Comparison of ENCODE assay signal across 9 cellular contexts in the genomic region with DNA sequence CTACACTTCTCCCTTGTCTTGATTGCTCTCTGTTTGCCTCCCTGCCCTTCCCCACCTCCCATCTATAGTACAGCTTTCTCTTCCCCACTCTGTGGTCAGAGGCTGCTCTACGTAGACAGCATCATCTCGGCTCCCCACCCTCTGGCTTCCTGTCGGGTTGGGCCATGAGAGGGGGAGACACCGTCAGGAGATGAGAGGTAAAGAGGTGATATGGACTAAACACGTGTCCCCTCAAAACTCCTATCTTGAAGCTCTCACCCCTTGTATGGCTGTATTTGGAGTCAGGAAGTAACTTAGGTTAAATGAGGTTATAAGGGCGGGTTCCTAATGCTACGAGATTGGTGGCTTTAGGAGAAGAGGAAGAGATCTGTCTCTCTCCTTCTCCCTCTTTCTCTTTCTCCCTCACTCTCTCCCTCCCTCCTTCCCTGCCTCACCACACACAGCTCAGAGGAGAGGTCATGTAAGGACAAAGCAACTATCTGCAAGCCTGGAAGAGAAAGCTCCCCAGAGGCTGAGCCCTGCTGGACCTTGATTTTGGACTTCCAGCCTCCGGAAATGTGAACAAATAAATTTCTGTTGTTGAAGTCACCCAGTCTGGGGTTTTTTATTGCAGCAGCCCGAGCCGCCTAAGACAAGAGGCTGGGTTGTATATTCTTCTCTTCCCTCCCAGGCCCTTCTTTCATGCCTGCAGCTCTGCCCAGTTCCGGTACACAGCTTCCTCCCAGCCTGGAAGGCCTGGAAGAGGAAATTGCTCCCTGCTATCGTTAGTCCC.
A peak's percentile ranks its signal among the peaks of the same experiment; 100 is the strongest.
DNase-seq lines count a peak whose midpoint lies in the region; ATAC-seq, FAIRE-seq and TF ChIP-seq lines count a peak whose summit lies in the region.
"Had no signal": no experiment of that assay in that cellular context is flagged by ENCODE, and none has a peak within 500 bp of the region (broad histone marks: within the 10 kb centered on the region; RNA-seq: fewer than 3 reads in every experiment).

No MANE protein-coding gene starts in this region.

- no peaks in the 10 kb centered on the region for H3K9me3 Mint-ChIP-seq in endothelial cell (ENCODE audit: unreplicated experiment)

- H3K79me2 ChIP-seq in mesendoderm (ENCODE audit: control insufficient read depth, insufficient read depth, low read length) = no peaks in the 10 kb centered on the region

- H2BK15ac ChIP-seq in mesendoderm (replicated peaks; ENCODE audit: low read depth) = no peak overlapping the region

- H3K4me2 ChIP-seq in BLaER1 treated with 17β-estradiol and CSF1 and Interleukin-3, amounts not matched to agents 10 nM and 100 nM = peak overlapping the region; percentile 57 to 83 (median 70)
- H3K4me2 ChIP-seq in mesendoderm (ENCODE audit: low read length) = no peak overlapping the region

- DNase-seq in SKM-1 treated with dmso at 0.1 percent for 144 hours (lab: John Stamatoyannopoulos, UW; ENCODE audit: unreplicated experiment) (peak; percentile 58), endothelial cell (ENCODE audit: low spot score) (no peak), RCC 7860 (ENCODE audit: low spot score) (no peak), RWPE1 (ENCODE audit: low spot score) (no peak), foreskin melanocyte (no peak), mesendoderm (no peak)

- no peaks in the 10 kb centered on the region for H3K9me3 ChIP-seq in BLaER1 treated with 17β-estradiol and CSF1 and Interleukin-3, amounts not matched to agents 10 nM and 100 nM (replicated peaks in 1 of 11)

- no peaks in the 10 kb centered on the region for H3K36me3 Mint-ChIP-seq in endothelial cell (ENCODE audit: low read depth, unreplicated experiment)

- peak; percentile 57 for ATAC-seq in GM21528 (IDR thresholded peaks at IDR 0.05; ENCODE audit: low FRiP score, unreplicated experiment)

- H3K27me3 Mint-ChIP-seq in endothelial cell (ENCODE audit: unreplicated experiment) = peaks cover 3% of the 10 kb centered on the region

- H3K56ac ChIP-seq in mesendoderm (ENCODE audit: low read length) = no peak overlapping the region

- TF ChIP-seq CTCF in endothelial cell (IDR thresholded peaks at IDR 0.05; ENCODE audit: unreplicated experiment) (no peak), RWPE1 (conservative IDR thresholded peaks at IDR 0.05; ENCODE audit: low read depth) (no peak)

- H4K20me1 ChIP-seq in BLaER1 treated with 17β-estradiol and CSF1 and Interleukin-3, amounts not matched to agents 10 nM and 100 nM = no peaks in the 10 kb centered on the region

- H3K4me1 Mint-ChIP-seq in endothelial cell (ENCODE audit: unreplicated experiment) = peaks cover 6% of the 10 kb centered on the region

- H3K27ac Mint-ChIP-seq in endothelial cell (ENCODE audit: unreplicated experiment) = peak overlapping the region; percentile 16

- H3K9ac ChIP-seq in BLaER1 treated with 17β-estradiol and CSF1 and Interleukin-3, amounts not matched to agents 10 nM and 100 nM = peak overlapping the region in 8 of 11 experiments; percentile 1 to 58 (median 28); a peak in 11 of 22 replicates
- no peak overlapping the region for H3K9ac ChIP-seq in mesendoderm (ENCODE audit: low read length)

- H2AK5ac ChIP-seq in mesendoderm (ENCODE audit: low read length) = no peak overlapping the region

- H4K8ac ChIP-seq in mesendoderm (ENCODE audit: low read depth, low read length) = no peak overlapping the region

- H3K4ac ChIP-seq in mesendoderm (ENCODE audit: low read depth, low read length) = no peak overlapping the region

- H3K79me1 ChIP-seq in mesendoderm (ENCODE audit: low read length) = no peaks in the 10 kb centered on the region

- H2BK5ac ChIP-seq in mesendoderm (ENCODE audit: low read length) = no peak overlapping the region

- no peaks in the 10 kb centered on the region for H3K27me3 ChIP-seq in BLaER1 treated with 17β-estradiol and CSF1 and Interleukin-3, amounts not matched to agents 10 nM and 100 nM
- no peaks in the 10 kb centered on the region for H3K27me3 ChIP-seq in mesendoderm (ENCODE audit: insufficient read depth, low read length, poor library complexity)

- no peak overlapping the region for H3K4me3 Mint-ChIP-seq in endothelial cell (ENCODE audit: unreplicated experiment)

- H2BK120ac ChIP-seq in mesendoderm (ENCODE audit: low read depth, low read length) = no peak overlapping the region

- peak overlapping the region in 6 of 10 experiments; percentile 13 to 57 (median 34); a peak in 9 of 20 replicates for H3K4me3 ChIP-seq in BLaER1 treated with 17β-estradiol and CSF1 and Interleukin-3, amounts not matched to agents 10 nM and 100 nM
- H3K4me3 ChIP-seq in mesendoderm (ENCODE audit: low read length) = no peak overlapping the region

- no peak overlapping the region for H4K5ac ChIP-seq in mesendoderm (ENCODE audit: low read length)

- H3K4me1 ChIP-seq in BLaER1 treated with 17β-estradiol and CSF1 and Interleukin-3, amounts not matched to agents 10 nM and 100 nM = peaks cover 14 to 28% (median 20%) of the 10 kb centered on the region in 10 experiments
- H3K4me1 ChIP-seq in mesendoderm (ENCODE audit: control insufficient read depth, low read depth, low read length) = peaks cover 1% of the 10 kb centered on the region

- no peak for FAIRE-seq in RCC 7860 (lab: Jason Lieb, UNC)
- FAIRE-seq: G401.6 had no signal

- no peak overlapping the region for H3K23ac ChIP-seq in mesendoderm (ENCODE audit: low read length)

- no peaks in the 10 kb centered on the region for H3K36me3 ChIP-seq in BLaER1 treated with 17β-estradiol and CSF1 and Interleukin-3, amounts not matched to agents 10 nM and 100 nM
- no peaks in the 10 kb centered on the region for H3K36me3 ChIP-seq in mesendoderm (ENCODE audit: control insufficient read depth, insufficient read depth, low read length)

- H3K27ac ChIP-seq in BLaER1 treated with 17β-estradiol and CSF1 and Interleukin-3, amounts not matched to agents 10 nM and 100 nM = peak overlapping the region; percentile 15 to 74 (median 61); a peak in 21 of 22 replicates
- H3K27ac ChIP-seq in RWPE1 (no peak overlapping the region), mesendoderm (ENCODE audit: low read depth, low read length) (no peak overlapping the region)

- no CpG with 5 or more reads among the region's 12 CpGs for WGBS in mesendoderm (ENCODE audit: extremely low coverage, insufficient coverage, low lambda C conversion rate)

- no peak overlapping the region for H3K18ac ChIP-seq in mesendoderm (ENCODE audit: low read length)

- POLR2A ChIA-PET in RWPE1 (lab: Yijun Ruan, JAX; ENCODE audit: low non-redundant PET) = no interaction called here

- CTCF ChIA-PET in RWPE1 (lab: Yijun Ruan, JAX) = interaction anchor here (2.4 kb wide), 1 partner anchor 952 kb away, joined by 7 read pairs; no protein-coding TSS in a partner anchor

Comparison
In these comparisons a context has a peak if more than half of its experiments do, and no peak if none do; other contexts are left out.
1. H3K27ac ChIP-seq: peak in BLaER1 treated with 17β-estradiol and CSF1 and Interleukin-3, amounts not matched to agents 10 nM and 100 nM (11 of 11); none in RWPE1 (single experiment) and mesendoderm (single experiment).